13 cellular contexts compared by ENCODE assay signal in genomic region chr3:159814161-159814560, GRCh38. TPM values are rescaled to one million over a fixed set of nuclear protein-coding genes. Genes with fewer than 3 reads are reported as not detected.
DNase-seq lines count a peak whose midpoint lies in the region; ATAC-seq, FAIRE-seq and TF ChIP-seq lines count a peak whose summit lies in the region.
"Had no signal": no experiment of that assay in that cellular context is flagged by ENCODE, and none has a peak within 500 bp of the region (broad histone marks: within the 10 kb centered on the region; RNA-seq: fewer than 3 reads in every experiment).

No MANE protein-coding gene starts in this region.

- no peak overlapping the region for H2AFZ ChIP-seq in keratinocyte (ENCODE audit: control insufficient read depth, low read length)

- H3K4me3 ChIP-seq in Caco-2 (ENCODE audit: low read depth, low read length), result no peak overlapping the region
- peak overlapping the region in 1 of 3 experiments; percentile 8 for H3K4me3 ChIP-seq in keratinocyte (ENCODE audit: control insufficient read depth in 2 of 3, extremely low read depth in 1 of 3, insufficient read depth in 2 of 3, low read depth in 1 of 3, low read length in 3 of 3)
- H3K4me3 ChIP-seq: esophagus squamous epithelium had no signal

- H3K4me2 ChIP-seq in keratinocyte (ENCODE audit: control insufficient read depth, extremely low read depth, insufficient read depth, low read depth, low read length), result peak overlapping the region; percentile 64

- peaks cover 4% of the 10 kb centered on the region for H4K20me1 ChIP-seq in keratinocyte (ENCODE audit: control insufficient read depth, extremely low read depth, insufficient read depth, low read length)

- H3K9me3 ChIP-seq in Caco-2 (no peaks in the 10 kb centered on the region), keratinocyte (ENCODE audit: control insufficient read depth, low read depth, low read length) (no peaks in the 10 kb centered on the region)
- H3K9me3 ChIP-seq: esophagus squamous epithelium had no signal

- intact Hi-C loops in Caco-2 (cut with micrococcal nuclease; ENCODE audit: unreplicated experiment), result no loop called here

- peaks cover 80% of the 10 kb centered on the region for H3K79me2 ChIP-seq in keratinocyte (ENCODE audit: control insufficient read depth, insufficient read depth, low read length)

- FAIRE-seq in keratinocyte (lab: Jason Lieb, UNC), result peak; percentile 93

- CTCF ChIA-PET in Caco-2 (lab: Charles Lee), result interaction anchor here (0.6 to 1.3 kb wide), 2 partner anchors 49 to 71 kb away, joined by 4 read pairs; no protein-coding TSS in a partner anchor

- DNase-seq in Caco-2, result peak; percentile 60 to 64
- DNase-seq in HPDE6-E6E7 (ENCODE audit: extremely low spot score), result peak; percentile 71
- DNase-seq in SHP77 (lab: John Stamatoyannopoulos, UW), result peak; percentile 38 to 83
- DNase-seq in keratinocyte (ENCODE audit: low read depth, low spot score), result no peak
- no peak for DNase-seq in NCI-H2171 treated with DMSO at 0.1 percent for 48 hours (lab: John Stamatoyannopoulos, UW)
- DNase-seq in GM10266 (ENCODE audit: extremely low spot score), result no peak
- DNase-seq: activated CD4-positive, alpha-beta T cell treated with anti-CD3 and anti-CD28 coated beads for 1 hour; activated naive CD8-positive, alpha-beta T cell treated with anti-CD3 and anti-CD28 coated beads, Interleukin-2, amount 10 ng/mL, durations not matched to agents 7 days and 5 days; CD8-positive, alpha-beta memory T cell; esophagus squamous epithelium; NCI-H345 had no signal

- no peaks in the 10 kb centered on the region for H3K9me1 ChIP-seq in keratinocyte (ENCODE audit: control insufficient read depth, extremely low read depth, insufficient read depth, low read length)

- H3K27me3 ChIP-seq in Caco-2 (replicated peaks; ENCODE audit: control insufficient read depth, insufficient read depth, low read length), result no peaks in the 10 kb centered on the region
- H3K27me3 ChIP-seq in keratinocyte (ENCODE audit: control insufficient read depth, extremely low read depth, insufficient read depth, low read length), result no peaks in the 10 kb centered on the region
- H3K27me3 ChIP-seq: esophagus squamous epithelium had no signal

- POLR2A ChIA-PET in Caco-2 (lab: Charles Lee), result interaction anchor here (0.6 kb wide), 1 partner anchor 1864 kb away, joined by 3 read pairs; no protein-coding TSS in a partner anchor

- BruUV-seq in Caco-2 (replicated peaks; lab: Mats Ljungman, UMichigan), result no TSS peak

- no peak for ATAC-seq in HG02610 (IDR thresholded peaks at IDR 0.05; ENCODE audit: unreplicated experiment)
- no peak for ATAC-seq in GM19455 (IDR thresholded peaks at IDR 0.05; ENCODE audit: unreplicated experiment)

- H3K9me3 Mint-ChIP-seq in Caco-2 (ENCODE audit: unreplicated experiment), result no peaks in the 10 kb centered on the region
- H3K9me3 Mint-ChIP-seq: activated naive CD8-positive, alpha-beta T cell treated with anti-CD3 and anti-CD28 coated beads, Interleukin-2, amount 10 ng/mL, durations not matched to agents 7 days and 5 days had no signal

- H3K4me1 ChIP-seq in Caco-2, result peaks cover 38% of the 10 kb centered on the region
- peaks cover 18% of the 10 kb centered on the region for H3K4me1 ChIP-seq in keratinocyte (ENCODE audit: control insufficient read depth, extremely low read depth, insufficient read depth, low read length)

- H3K4me3 Mint-ChIP-seq in Caco-2 (ENCODE audit: unreplicated experiment), result no peak overlapping the region
- H3K4me3 Mint-ChIP-seq: activated naive CD8-positive, alpha-beta T cell treated with anti-CD3 and anti-CD28 coated beads, Interleukin-2, amount 10 ng/mL, durations not matched to agents 7 days and 5 days; CD8-positive, alpha-beta memory T cell had no signal

- peak overlapping the region; percentile 19 for H3K9ac ChIP-seq in keratinocyte (ENCODE audit: control insufficient read depth, extremely low read depth, insufficient read depth, low read length)

- dilution Hi-C loops in keratinocyte (cut with MboI; ENCODE audit: extremely low pct_ligation_motif_present, low sequenced_read_pairs), result no loop called here

- peak overlapping the region; percentile 65 for H3K27ac ChIP-seq in keratinocyte (ENCODE audit: control insufficient read depth, insufficient read depth, low read length)

- no peaks in the 10 kb centered on the region for H3K36me3 ChIP-seq in Caco-2 (ENCODE audit: control insufficient read depth, insufficient read depth, low read length)
- no peaks in the 10 kb centered on the region for H3K36me3 ChIP-seq in keratinocyte (ENCODE audit: control insufficient read depth in 2 of 2, extremely low read depth in 1 of 2, insufficient read depth in 2 of 2, low read length in 2 of 2)
- H3K36me3 ChIP-seq: esophagus squamous epithelium had no signal

- no peaks in the 10 kb centered on the region for H3K27me3 Mint-ChIP-seq in Caco-2 (ENCODE audit: insufficient read depth, unreplicated experiment)

- H3K4me1 Mint-ChIP-seq in Caco-2 (ENCODE audit: low read depth, unreplicated experiment), result peaks cover 8% of the 10 kb centered on the region
- H3K4me1 Mint-ChIP-seq: CD8-positive, alpha-beta memory T cell had no signal

- H3K36me3 Mint-ChIP-seq in Caco-2 (ENCODE audit: insufficient read depth, unreplicated experiment), result no peaks in the 10 kb centered on the region
- H3K36me3 Mint-ChIP-seq: activated naive CD8-positive, alpha-beta T cell treated with anti-CD3 and anti-CD28 coated beads, Interleukin-2, amount 10 ng/mL, durations not matched to agents 7 days and 5 days; CD8-positive, alpha-beta memory T cell had no signal

- TF ChIP-seq CTCF in Caco-2 (IDR thresholded peaks at IDR 0.05; ENCODE audit: insufficient read depth in 1 of 2, low read depth in 1 of 2, low read length in 1 of 2, severe bottlenecking in 1 of 2, unreplicated experiment in 1 of 2), result no peak
- no peak for TF ChIP-seq CTCF in keratinocyte (optimal IDR thresholded peaks at IDR 0.05 in 1 of 3, IDR thresholded peaks at IDR 0.05 in 1 of 3, conservative IDR thresholded peaks at IDR 0.05 in 1 of 3; ENCODE audit: extremely low read depth in 1 of 3, insufficient read depth in 2 of 3, low read length in 3 of 3)
- no peak for TF ChIP-seq CTCF in GM10266 (IDR thresholded peaks at IDR 0.05; ENCODE audit: control insufficient read depth, insufficient read depth, low read depth, missing control alignments)

- no peak overlapping the region for H3K27ac Mint-ChIP-seq in Caco-2 (ENCODE audit: unreplicated experiment)
- H3K27ac Mint-ChIP-seq: activated naive CD8-positive, alpha-beta T cell treated with anti-CD3 and anti-CD28 coated beads, Interleukin-2, amount 10 ng/mL, durations not matched to agents 7 days and 5 days; CD8-positive, alpha-beta memory T cell had no signal

RNA-seq across cellular contexts. Expression of gene SCHIP1, which starts 25.5 kb away (rescaled TPM):
- total RNA-seq in Caco-2 (2022), result 3.0 and 3.4 TPM in 2 replicates
- 0.80 to 3.1 TPM (median 1.5 TPM) in 3 replicates for polyA plus RNA-seq in keratinocyte
- polyA plus RNA-seq in keratinocyte (2011; ENCODE audit: low read depth), result 3.5 TPM
- polyA plus RNA-seq in keratinocyte (2011; cell fraction: cytosol; rRNA removed), result 0.27 and 0.63 TPM in 2 replicates
- polyA plus RNA-seq in keratinocyte (2011; cell fraction: nucleus; rRNA removed), result 3.5 and 3.6 TPM in 2 replicates
- 0.79 and 1.9 TPM in 2 replicates for polyA plus RNA-seq in keratinocyte (2012; ENCODE audit: low replicate concordance)
- polyA minus RNA-seq in keratinocyte, result 5.1 to 7.7 TPM (median 7.5 TPM) in 3 replicates
- polyA minus RNA-seq in keratinocyte (2011; cell fraction: cytosol; rRNA and poly(A)+ RNA removed), result not detected
- polyA minus RNA-seq in keratinocyte (2011; cell fraction: nucleus; rRNA and poly(A)+ RNA removed), result 7.0 and 22.3 TPM in 2 replicates
- total RNA-seq: activated naive CD8-positive, alpha-beta T cell treated with anti-CD3 and anti-CD28 coated beads, Interleukin-2, amount 10 ng/mL, durations not matched to agents 7 days and 5 days; CD8-positive, alpha-beta memory T cell had no signal
- polyA plus RNA-seq: CD8-positive, alpha-beta memory T cell had no signal

Comparison
In these comparisons a context has a peak if more than half of its experiments do, and no peak if none do; other contexts are left out.
1. DNase-seq: peak in Caco-2 (2 of 2), HPDE6-E6E7 (single experiment) and SHP77 (2 of 2); none in keratinocyte (single experiment), NCI-H2171 treated with DMSO at 0.1 percent for 48 hours (single experiment) and GM10266 (single experiment).